In the genomic region with DNA sequence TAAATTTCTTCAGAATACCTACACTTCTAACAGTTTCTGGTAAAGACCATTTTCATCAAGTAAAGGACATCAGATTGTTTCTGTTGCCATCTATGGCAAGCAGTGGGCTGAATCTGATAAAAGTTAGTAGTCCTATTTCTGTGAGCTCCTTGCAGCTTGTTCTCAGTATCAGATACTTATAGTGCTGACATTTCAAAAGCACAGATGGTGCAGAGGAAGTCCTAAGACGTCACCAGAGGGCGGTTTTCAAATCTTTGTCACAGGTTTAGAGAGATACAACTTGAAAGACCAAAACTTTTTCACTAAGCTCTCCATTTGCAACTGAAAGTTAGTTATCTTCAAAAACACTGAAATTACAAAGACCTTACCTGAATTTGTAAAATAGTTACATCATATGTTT, we compare ENCODE assay signal across 28 cellular contexts.
DNase-seq lines count a peak whose midpoint lies in the region; ATAC-seq, FAIRE-seq and TF ChIP-seq lines count a peak whose summit lies in the region.
"Had no signal": no experiment of that assay in that cellular context is flagged by ENCODE, and none has a peak within 500 bp of the region (broad histone marks: within the 10 kb centered on the region; RNA-seq: fewer than 3 reads in every experiment).

No MANE protein-coding gene starts in this region.

- H3K36me3 ChIP-seq in IMR-90 (ENCODE audit: control insufficient read depth, insufficient read depth, low read length), result no peaks in the 10 kb centered on the region
- H3K36me3 ChIP-seq in stomach, result no peaks in the 10 kb centered on the region
- H3K36me3 ChIP-seq: uterus had no signal

- H2BK5ac ChIP-seq in IMR-90 (ENCODE audit: low read depth, low read length, poor library complexity, severe bottlenecking), result no peak overlapping the region

- no peak overlapping the region for H3K23ac ChIP-seq in IMR-90 (ENCODE audit: low read depth, low read length)

- H4K8ac ChIP-seq in IMR-90 (ENCODE audit: low read depth in 2 of 2, low read length in 2 of 2), result no peak overlapping the region

- H3K27me3 ChIP-seq in IMR-90 (ENCODE audit: control insufficient read depth, insufficient read depth, low read length) (no peaks in the 10 kb centered on the region), stomach (no peaks in the 10 kb centered on the region), foreskin keratinocyte (no peaks in the 10 kb centered on the region)
- H3K27me3 ChIP-seq: uterus had no signal

- no peak overlapping the region for H3K9ac ChIP-seq in IMR-90 (ENCODE audit: low read depth, low read length)

- H3K9me1 ChIP-seq in IMR-90 (ENCODE audit: insufficient read depth, low read length), result no peaks in the 10 kb centered on the region

- no peak overlapping the region for H3K4me3 ChIP-seq in A549
- no peak overlapping the region for H3K4me3 ChIP-seq in IMR-90 (ENCODE audit: insufficient read depth, low read depth, low read length)
- H3K4me3 ChIP-seq in stomach, result no peak overlapping the region
- H3K4me3 ChIP-seq: lung, skin epidermis, uterus had no signal

- in situ Hi-C loops in IMR-90 (cut with MboI; ENCODE audit: low sequenced_read_pairs), result no loop called here
- in situ Hi-C loops in SK-MEL-5 (cut with HindIII; ENCODE audit: low pct_unique_long_range_greater_than_20kb, low sequenced_read_pairs), result no loop called here

- no peak overlapping the region for H3K4me2 ChIP-seq in A549
- no peak overlapping the region for H3K4me2 ChIP-seq in IMR-90 (ENCODE audit: low read depth, low read length)

- no peak overlapping the region for H4K91ac ChIP-seq in IMR-90 (ENCODE audit: insufficient read depth, low read depth, low read length)

- DNase-seq in A549 (ENCODE audit: low read depth in 1 of 2, low spot score in 1 of 2) (peak in 1 of 2 experiments; percentile 21), IMR-90 (peak; percentile 17), SK-MEL-5 (ENCODE audit: low read depth, low spot score) (peak; percentile 51), fibroblast of peridontal ligament (ENCODE audit: extremely low read depth) (peak; percentile 15), stomach (no peak), foreskin keratinocyte (no peak)
- no peak for DNase-seq in activated T-cell treated with anti-CD3 and anti-CD28 coated beads, Interleukin-2, amount 50 U/mL, for 48 hours
- DNase-seq: ACHN; activated CD4-positive, alpha-beta T cell treated with anti-CD3 and anti-CD28 coated beads for 1 hour; activated naive CD4-positive, alpha-beta T cell treated with anti-CD3 and anti-CD28 coated beads, Interleukin-2, amount 10 ng/mL, durations not matched to agents 7 days and 5 days; activated T-cell treated with anti-CD3 and anti-CD28 coated beads, Interleukin-2, amount 50 U/mL, for 4 hours; Calu3; foreskin melanocyte; H7; KBM-7; NCI-H1048; NCI-H2029 treated with DMSO at 0.1 percent for 48 hours; NCI-H446; stimulated activated CD4-positive, alpha-beta T cell treated with anti-CD3 and anti-CD28 coated beads, Interleukin-2, amount 100 ng/mL, for 24 hours; T-helper 9 cell; uterus had no signal

- no peak overlapping the region for H3K4ac ChIP-seq in IMR-90 (ENCODE audit: low read depth, low read length)

- no peak overlapping the region for H2BK15ac ChIP-seq in IMR-90 (ENCODE audit: low read depth, low read length)

- H3K9me3 ChIP-seq in A549, result no peaks in the 10 kb centered on the region
- no peaks in the 10 kb centered on the region for H3K9me3 ChIP-seq in IMR-90 (ENCODE audit: control insufficient read depth, insufficient read depth, low read length)
- peaks cover 0 to 5% (median 2%) of the 10 kb centered on the region in 4 donors for H3K9me3 ChIP-seq in stomach
- H3K9me3 ChIP-seq: uterus had no signal

- H3K14ac ChIP-seq in IMR-90 (replicated peaks; ENCODE audit: low read depth, low read length), result no peak overlapping the region

- H3K27ac ChIP-seq in A549 (no peak overlapping the region), IMR-90 (ENCODE audit: insufficient read depth, low read length) (no peak overlapping the region), stomach (no peak overlapping the region), foreskin keratinocyte (no peak overlapping the region)
- H3K27ac ChIP-seq: C4-2B, RWPE1, skin epidermis, uterus had no signal

- no peak overlapping the region for H2BK20ac ChIP-seq in IMR-90 (ENCODE audit: low read depth, low read length)

- 0% methylated on average over 2 of the region's 2 CpGs for WGBS in A549 (ENCODE audit: missing lambda C conversion rate)
- no CpG with 5 or more reads among the region's 2 CpGs for WGBS in IMR-90 (ENCODE audit: extremely low coverage in 2 of 2, insufficient read length in 1 of 2), 2 experiments
- 31 to 48% (median 39%) methylated on average over 2 of the region's 2 CpGs for whole genome bisulfite sequencing in stomach, 5 donors

- CTCF ChIA-PET in A549 (lab: Yijun Ruan, JAX), result no interaction called here
- CTCF ChIA-PET in IMR-90 (lab: Yijun Ruan, JAX), result no interaction called here

- H3K4me1 ChIP-seq in A549, result no peaks in the 10 kb centered on the region
- no peaks in the 10 kb centered on the region for H3K4me1 ChIP-seq in IMR-90 (ENCODE audit: control insufficient read depth, insufficient read depth, low read length)
- no peaks in the 10 kb centered on the region for H3K4me1 ChIP-seq in stomach
- H3K4me1 ChIP-seq in foreskin keratinocyte, result no peaks in the 10 kb centered on the region
- H3K4me1 ChIP-seq: uterus had no signal

- TF ChIP-seq POLR2A in A549 (IDR thresholded peaks at IDR 0.05; ENCODE audit: low read length), result no peak
- TF ChIP-seq POLR2A in IMR-90 (IDR thresholded peaks at IDR 0.05; ENCODE audit: low read depth, low read length), result no peak
- no peak for TF ChIP-seq POLR2A in stomach (IDR thresholded peaks at IDR 0.05)

- POLR2A ChIA-PET in A549 (lab: Yijun Ruan, JAX), result no interaction called here
- POLR2A ChIA-PET in IMR-90 (lab: Charles Lee; ENCODE audit: unreplicated experiment), result no interaction called here

- FAIRE-seq in A549 (lab: Jason Lieb, UNC), result no peak
- FAIRE-seq: keratinocyte had no signal

- H4K5ac ChIP-seq in IMR-90 (ENCODE audit: low read depth, low read length), result no peak overlapping the region

- no peak overlapping the region for H2AK5ac ChIP-seq in IMR-90 (ENCODE audit: low read depth, low read length)

- TF ChIP-seq CTCF in A549 (IDR thresholded peaks at IDR 0.05) (no peak), IMR-90 (conservative IDR thresholded peaks at IDR 0.05; ENCODE audit: low read depth, low read length) (no peak), stomach (IDR thresholded peaks at IDR 0.05) (no peak), foreskin keratinocyte (conservative IDR thresholded peaks at IDR 0.05) (no peak)

- no peak for TF ChIP-seq RAD21 in A549 (conservative IDR thresholded peaks at IDR 0.05 in 1 of 2, IDR thresholded peaks at IDR 0.05 in 1 of 2)
- no peak for TF ChIP-seq RAD21 in IMR-90 (IDR thresholded peaks at IDR 0.05; ENCODE audit: low read length)

- ATAC-seq in A549 (0 out of 6 replicates have a peak, but pooled peaks of 1 of the 2 experiments have one; percentile 40), IMR-90 (ENCODE audit: low read depth) (no peak), foreskin keratinocyte (no peak)
- no peak for ATAC-seq in activated CD4-positive, CD25-positive, alpha-beta regulatory T cell treated with anti-CD3 and anti-CD28 coated beads, Interleukin-2, amount 50 U/mL, for 24 hours
- ATAC-seq: activated T-cell treated with anti-CD3 and anti-CD28 coated beads, Interleukin-2, amount 50 U/mL, for 4 hours; stimulated activated effector memory CD8-positive, alpha-beta T cell treated with anti-CD3 and anti-CD28 coated beads, Interleukin-12 subunit alpha, Interleukin-12 subunit beta, amount 100 ng/mL, for 72 hours had no signal

- no peak overlapping the region for H3K56ac ChIP-seq in IMR-90 (ENCODE audit: extremely low read depth, insufficient read depth, low read length)

- no TSS peak for BruUV-seq in IMR-90 (replicated peaks; lab: Mats Ljungman, UMichigan)

- no peaks in the 10 kb centered on the region for H4K20me1 ChIP-seq in IMR-90 (ENCODE audit: insufficient read depth, low read length)

- H2BK120ac ChIP-seq in IMR-90 (ENCODE audit: low read depth, low read length), result no peak overlapping the region

- TF ChIP-seq EP300 in A549 (IDR thresholded peaks at IDR 0.05), result no peak
- no peak for TF ChIP-seq EP300 in stomach (IDR thresholded peaks at IDR 0.05)

- H2AK9ac ChIP-seq in IMR-90 (replicated peaks; ENCODE audit: low read depth, low read length, poor library complexity), result no peak overlapping the region

- H2AFZ ChIP-seq in IMR-90 (replicated peaks; ENCODE audit: low read length, poor library complexity), result no peak overlapping the region

- dilution Hi-C loops in IMR-90 (cut with HindIII; ENCODE audit: low sequenced_read_pairs, unreplicated experiment), result no loop called here

- H3K79me1 ChIP-seq in IMR-90 (ENCODE audit: low read depth in 1 of 2, low read length in 2 of 2), result no peaks in the 10 kb centered on the region

- intact Hi-C loops in IMR-90 (cut with micrococcal nuclease), result no loop called here
- intact Hi-C loops in stomach (cut with DNase I; ENCODE audit: low total_unique reads), result no loop called here

- H3K18ac ChIP-seq in IMR-90 (ENCODE audit: low read depth, low read length), result no peak overlapping the region

TF ChIP-seq in A549, 52 proteins besides CTCF, POLR2A, EP300 and RAD21:
- no peak for TF ChIP-seq HDAC2 (IDR thresholded peaks at IDR 0.05)
- TF ChIP-seq MAFK (IDR thresholded peaks at IDR 0.05; ENCODE audit: partially characterized antibody), result peak; percentile 5

TF ChIP-seq in IMR-90, 13 proteins besides CTCF, POLR2A, EP300 and RAD21:
- TF ChIP-seq RCOR1 (IDR thresholded peaks at IDR 0.05; ENCODE audit: insufficient replicate concordance, low read length), result no peak
- TF ChIP-seq RFX5 (IDR thresholded peaks at IDR 0.05; ENCODE audit: low read depth, low read length), result no peak
- no peak for TF ChIP-seq MXI1 (IDR thresholded peaks at IDR 0.05; ENCODE audit: borderline replicate concordance, low read depth, low read length)
- no peak for TF ChIP-seq MAZ (IDR thresholded peaks at IDR 0.05; ENCODE audit: borderline replicate concordance, low read depth, low read length)
- no peak for TF ChIP-seq FOS (IDR thresholded peaks at IDR 0.05; ENCODE audit: low read depth, low read length)

Comparison
In these comparisons a context has a peak if more than half of its experiments do, and no peak if none do; other contexts are left out.
1. DNase-seq: peak in IMR-90 (single experiment), SK-MEL-5 (single experiment) and fibroblast of peridontal ligament (single experiment); none in stomach (single experiment), activated T-cell treated with anti-CD3 and anti-CD28 coated beads, Interleukin-2, amount 50 U/mL, for 48 hours (0 of 2) and foreskin keratinocyte (0 of 2).